In the genomic region with DNA sequence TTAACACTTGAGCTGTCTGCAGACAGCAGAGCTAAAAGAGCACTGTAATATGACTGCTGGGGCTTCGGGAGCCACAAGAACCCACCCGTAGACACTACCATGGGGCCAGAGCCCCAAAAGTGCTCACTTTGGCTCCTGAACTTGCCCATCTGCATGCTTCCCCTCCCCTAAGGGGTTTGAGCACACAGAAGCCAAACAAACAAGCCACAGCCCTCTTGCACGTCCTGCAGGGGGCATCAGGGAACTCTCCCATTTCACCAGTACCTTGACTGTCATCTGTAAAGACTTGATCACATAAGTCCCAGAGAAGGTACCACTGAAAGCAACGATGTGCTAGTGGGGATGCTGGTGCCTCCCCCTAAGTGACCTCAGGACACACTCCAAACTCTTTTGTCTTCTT, we compare ENCODE assay signal across 8 cellular contexts.
DNase-seq lines count a peak whose midpoint lies in the region; ATAC-seq and TF ChIP-seq lines count a peak whose summit lies in the region.

No MANE protein-coding gene starts in this region.

- H3K4me3 ChIP-seq in choroid plexus epithelial cell (ENCODE audit: low read depth, low read length), result no peak overlapping the region

- ATAC-seq in HG03097 (IDR thresholded peaks at IDR 0.05; ENCODE audit: low FRiP score, unreplicated experiment) (no peak), GM21381 (IDR thresholded peaks at IDR 0.05; ENCODE audit: unreplicated experiment) (no peak)

- DNase-seq in NCI-H748 (lab: John Stamatoyannopoulos, UW; ENCODE audit: unreplicated experiment), result peak; percentile 68
- DNase-seq in NCI-H748 treated with DMSO at 0.1 percent for 48 hours (lab: John Stamatoyannopoulos, UW), result no peak
- DNase-seq in M059J (ENCODE audit: low read depth), result peak; percentile 42
- DNase-seq in choroid plexus epithelial cell (ENCODE audit: low read depth), result peak; percentile 58
- DNase-seq in renal cortical epithelial cell (ENCODE audit: low read depth), result peak; percentile 40
- no peak for DNase-seq in activated CD8-positive, alpha-beta memory T cell treated with anti-CD3 and anti-CD28 coated beads, Interleukin-2, amount 50 U/mL, for 48 hours

- peak; percentile 68 for TF ChIP-seq CTCF in choroid plexus epithelial cell (conservative IDR thresholded peaks at IDR 0.05; ENCODE audit: low read depth, low read length)

Comparison
In these comparisons a context has a peak if more than half of its experiments do, and no peak if none do; other contexts are left out.
1. DNase-seq: peak in NCI-H748 (single experiment), M059J (single experiment), choroid plexus epithelial cell (single experiment) and renal cortical epithelial cell (single experiment); none in NCI-H748 treated with DMSO at 0.1 percent for 48 hours (single experiment) and activated CD8-positive, alpha-beta memory T cell treated with anti-CD3 and anti-CD28 coated beads, Interleukin-2, amount 50 U/mL, for 48 hours (single experiment).